ENCODE assay signal across 14 cellular contexts in the genomic region with DNA sequence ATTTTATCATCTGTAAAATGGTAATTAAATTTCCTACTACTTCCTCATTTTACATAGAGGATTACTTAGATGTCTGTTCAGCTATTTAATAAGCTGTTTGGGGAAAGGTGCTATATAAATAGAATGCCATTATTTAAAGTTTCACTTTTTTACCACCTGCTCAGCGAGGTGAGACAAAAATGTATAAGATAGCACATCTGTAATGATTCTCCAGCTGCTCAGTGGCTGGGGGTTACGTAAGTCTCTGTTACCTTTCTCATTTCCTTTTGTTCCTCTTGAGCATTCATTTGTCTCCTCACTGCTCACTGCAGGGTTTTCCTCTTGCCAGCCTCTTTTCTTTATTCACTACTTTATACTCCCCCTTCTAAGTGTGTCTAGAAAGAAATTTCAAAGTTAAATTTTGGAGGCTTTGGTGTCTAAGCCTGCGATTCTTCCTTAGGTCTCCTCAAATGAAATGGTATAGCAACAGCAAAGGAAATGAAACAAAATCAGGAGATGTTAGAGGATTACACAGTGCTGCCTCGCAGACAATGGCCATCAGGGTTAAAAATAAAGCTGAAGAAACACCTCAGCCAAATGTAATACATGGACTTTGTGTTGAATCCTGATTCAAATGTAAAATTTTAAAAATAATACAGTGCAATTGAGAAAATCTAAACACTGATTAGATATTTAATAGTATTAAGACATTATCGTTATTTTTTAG. TPM values are rescaled to one million over a fixed set of nuclear protein-coding genes. Genes with fewer than 3 reads are reported as not detected.
DNase-seq lines count a peak whose midpoint lies in the region; ATAC-seq lines count a peak whose summit lies in the region.
"Had no signal": no experiment of that assay in that cellular context is flagged by ENCODE, and none has a peak within 500 bp of the region (broad histone marks: within the 10 kb centered on the region; RNA-seq: fewer than 3 reads in every experiment).

No MANE protein-coding gene starts in this region.

- H3K27ac ChIP-seq in trophoblast cell (ENCODE audit: low read depth, low read length) = no peak overlapping the region
- H3K27ac ChIP-seq: adrenal gland, parathyroid adenoma, vagina had no signal

- H3K23ac ChIP-seq in trophoblast cell (ENCODE audit: low read length) = no peak overlapping the region

- DNase-seq in SIG-M5 treated with dmso at 0.1 percent for 504 hours (lab: John Stamatoyannopoulos, UW; ENCODE audit: unreplicated experiment) (peak; percentile 24), SIG-M5 (lab: John Stamatoyannopoulos, UW) (no peak), trophoblast cell (no peak), NCI-H146 treated with DMSO at 0.1 percent for 48 hours (lab: John Stamatoyannopoulos, UW; ENCODE audit: unreplicated experiment) (no peak)
- DNase-seq in effector memory CD8-positive, alpha-beta T cell = no peak
- DNase-seq: activated CD4-positive, alpha-beta memory T cell treated with anti-CD3 and anti-CD28 coated beads for 36 hours; adrenal gland; kidney glomerular epithelial cell had no signal

- no peak overlapping the region for H2BK120ac ChIP-seq in trophoblast cell (ENCODE audit: insufficient read depth, low read length, poor library complexity)

- H3K4ac ChIP-seq in trophoblast cell (ENCODE audit: low read depth, low read length) = no peak overlapping the region

- no peak overlapping the region for H3K18ac ChIP-seq in trophoblast cell (ENCODE audit: low read length)

- H3K4me3 ChIP-seq in trophoblast cell (ENCODE audit: low read depth, low read length) = no peak overlapping the region
- H3K4me3 ChIP-seq: adrenal gland, vagina had no signal

- H4K91ac ChIP-seq in trophoblast cell (ENCODE audit: low read depth, low read length) = no peak overlapping the region

- H2BK12ac ChIP-seq in trophoblast cell (ENCODE audit: low read length) = no peak overlapping the region

- no peaks in the 10 kb centered on the region for H3K27me3 ChIP-seq in trophoblast cell (ENCODE audit: insufficient read depth, low read length)
- H3K27me3 ChIP-seq: adrenal gland, vagina had no signal

- no peak overlapping the region for H3K4me2 ChIP-seq in trophoblast cell (ENCODE audit: low read length)

- no peaks in the 10 kb centered on the region for H3K79me2 ChIP-seq in trophoblast cell (ENCODE audit: control insufficient read depth, insufficient read depth, low read length, poor library complexity)
- H3K79me2 ChIP-seq: parathyroid adenoma had no signal

- H3K9ac ChIP-seq in trophoblast cell (ENCODE audit: low read length) = no peak overlapping the region
- H3K9ac ChIP-seq: parathyroid adenoma had no signal

- WGBS in trophoblast cell (ENCODE audit: extremely low coverage, insufficient coverage, insufficient read length) = no CpG with 5 or more reads among the region's 5 CpGs

- no peak overlapping the region for H3K14ac ChIP-seq in trophoblast cell (ENCODE audit: low read length)

- H3K4me1 ChIP-seq in trophoblast cell (ENCODE audit: control insufficient read depth in 1 of 2, insufficient read depth in 2 of 2, low read length in 2 of 2) = peaks cover 0 to 4% of the 10 kb centered on the region in 2 experiments
- H3K4me1 ChIP-seq: adrenal gland, parathyroid adenoma, vagina had no signal

- H3K36me3 ChIP-seq in trophoblast cell (ENCODE audit: control insufficient read depth in 1 of 2, insufficient read depth in 2 of 2, low read length in 2 of 2) = no peaks in the 10 kb centered on the region
- H3K36me3 ChIP-seq: adrenal gland, vagina had no signal

- no peak overlapping the region for H2AK5ac ChIP-seq in trophoblast cell (ENCODE audit: low read length)

- H2AFZ ChIP-seq in trophoblast cell (ENCODE audit: insufficient read depth, low read length, poor library complexity) = no peak overlapping the region
- H2AFZ ChIP-seq: parathyroid adenoma had no signal

- H3K4me1 Mint-ChIP-seq in stimulated activated memory B cell treated with anti-CD40 and anti-IgM and Interleukin-4, amounts not matched to agents 10 μg/mL and 1 μg/mL and 100 μg/mL, for 72 hours = peaks cover 20% of the 10 kb centered on the region
- peaks cover 0 to 2% of the 10 kb centered on the region in 2 donors for H3K4me1 Mint-ChIP-seq in effector memory CD8-positive, alpha-beta T cell (ENCODE audit: low read depth in 2 of 2)

- H2BK5ac ChIP-seq in trophoblast cell (ENCODE audit: low read depth, low read length, poor library complexity) = no peak overlapping the region

- no peak overlapping the region for H4K12ac ChIP-seq in trophoblast cell (ENCODE audit: low read depth, low read length)

- no peak overlapping the region for H3K4me3 Mint-ChIP-seq in stimulated activated memory B cell treated with anti-CD40 and anti-IgM and Interleukin-4, amounts not matched to agents 10 μg/mL and 1 μg/mL and 100 μg/mL, for 72 hours
- H3K4me3 Mint-ChIP-seq in effector memory CD8-positive, alpha-beta T cell = no peak overlapping the region
- H3K4me3 Mint-ChIP-seq: activated CD4-positive, alpha-beta memory T cell treated with anti-CD3 and anti-CD28 coated beads for 36 hours had no signal

- no peak overlapping the region for H3K27ac Mint-ChIP-seq in stimulated activated memory B cell treated with anti-CD40 and anti-IgM and Interleukin-4, amounts not matched to agents 10 μg/mL and 1 μg/mL and 100 μg/mL, for 72 hours
- no peak overlapping the region for H3K27ac Mint-ChIP-seq in effector memory CD8-positive, alpha-beta T cell
- H3K27ac Mint-ChIP-seq: activated CD4-positive, alpha-beta memory T cell treated with anti-CD3 and anti-CD28 coated beads for 36 hours had no signal

- H4K8ac ChIP-seq in trophoblast cell (ENCODE audit: low read depth, low read length) = no peak overlapping the region

- H3K9me3 Mint-ChIP-seq in stimulated activated memory B cell treated with anti-CD40 and anti-IgM and Interleukin-4, amounts not matched to agents 10 μg/mL and 1 μg/mL and 100 μg/mL, for 72 hours = no peaks in the 10 kb centered on the region
- no peaks in the 10 kb centered on the region for H3K9me3 Mint-ChIP-seq in effector memory CD8-positive, alpha-beta T cell
- H3K9me3 Mint-ChIP-seq: activated CD4-positive, alpha-beta memory T cell treated with anti-CD3 and anti-CD28 coated beads for 36 hours had no signal

- H3K79me1 ChIP-seq in trophoblast cell (ENCODE audit: low read length) = no peaks in the 10 kb centered on the region

- H3K27me3 Mint-ChIP-seq in stimulated activated memory B cell treated with anti-CD40 and anti-IgM and Interleukin-4, amounts not matched to agents 10 μg/mL and 1 μg/mL and 100 μg/mL, for 72 hours = peaks cover 5% of the 10 kb centered on the region
- peaks cover 5 to 21% of the 10 kb centered on the region in 2 donors for H3K27me3 Mint-ChIP-seq in effector memory CD8-positive, alpha-beta T cell

- H3K9me3 ChIP-seq in trophoblast cell (ENCODE audit: insufficient read depth, low read depth, low read length) = no peaks in the 10 kb centered on the region
- H3K9me3 ChIP-seq: adrenal gland, vagina had no signal

- H3K36me3 Mint-ChIP-seq in stimulated activated memory B cell treated with anti-CD40 and anti-IgM and Interleukin-4, amounts not matched to agents 10 μg/mL and 1 μg/mL and 100 μg/mL, for 72 hours = no peaks in the 10 kb centered on the region
- no peaks in the 10 kb centered on the region for H3K36me3 Mint-ChIP-seq in effector memory CD8-positive, alpha-beta T cell (ENCODE audit: insufficient read depth)
- H3K36me3 Mint-ChIP-seq: activated CD4-positive, alpha-beta memory T cell treated with anti-CD3 and anti-CD28 coated beads for 36 hours had no signal

- peak; percentile 86 for ATAC-seq in HG02610 (IDR thresholded peaks at IDR 0.05; ENCODE audit: unreplicated experiment)
- ATAC-seq in HG03460 (IDR thresholded peaks at IDR 0.05; ENCODE audit: unreplicated experiment) = peak; percentile 95
- ATAC-seq in stimulated activated memory B cell treated with anti-CD40 and anti-IgM and Interleukin-4, amounts not matched to agents 10 μg/mL and 1 μg/mL and 100 μg/mL, for 72 hours = peak; percentile 81
- no peak for ATAC-seq in effector memory CD8-positive, alpha-beta T cell (replicated peaks)
- ATAC-seq: Panc1 had no signal

RNA-seq across cellular contexts. Expression of gene RGS8, which starts 6.8 kb away (rescaled TPM):
- 0.07 and 0.22 TPM in 2 replicates for polyA plus RNA-seq in trophoblast cell (2013)
